In the genomic region with DNA sequence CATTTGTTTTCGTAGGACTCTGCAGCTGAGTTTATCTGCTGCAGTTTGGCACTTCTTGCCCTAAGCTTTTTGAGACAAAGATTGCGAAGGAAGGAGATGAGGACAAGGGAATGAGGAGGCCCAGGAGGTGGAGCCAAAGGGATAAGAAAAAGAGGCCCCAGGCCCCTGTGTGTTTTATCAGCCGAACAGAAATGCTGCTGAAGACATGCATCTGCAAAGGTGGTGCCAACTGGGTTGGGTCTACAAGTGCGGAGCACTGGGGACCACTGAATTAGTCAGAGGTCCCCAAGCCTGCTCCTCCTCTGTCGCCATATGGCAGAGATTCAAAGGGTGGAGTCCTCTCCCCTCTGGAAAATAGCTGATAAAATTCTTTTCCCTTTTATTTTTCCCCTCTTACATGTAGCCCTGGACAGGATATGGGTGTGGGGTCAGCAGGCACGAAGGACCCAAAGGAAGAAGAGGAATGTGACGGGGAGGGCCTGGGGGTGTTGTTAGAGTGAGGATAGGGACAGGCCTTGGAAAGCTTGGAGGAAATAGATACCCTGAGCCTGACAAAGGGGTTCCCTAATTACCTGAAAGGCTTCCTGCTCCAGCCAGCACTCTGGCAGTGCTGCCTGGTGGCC, we compare ENCODE assay signal across 1 cellular context.
TF ChIP-seq lines count a peak whose summit lies in the region.

No MANE protein-coding gene starts in this region.

TF ChIP-seq in GM23338, 12 proteins besides CTCF, POLR2A, EP300 and RAD21 (continued from another document):
- TF ChIP-seq, protein P1, sequence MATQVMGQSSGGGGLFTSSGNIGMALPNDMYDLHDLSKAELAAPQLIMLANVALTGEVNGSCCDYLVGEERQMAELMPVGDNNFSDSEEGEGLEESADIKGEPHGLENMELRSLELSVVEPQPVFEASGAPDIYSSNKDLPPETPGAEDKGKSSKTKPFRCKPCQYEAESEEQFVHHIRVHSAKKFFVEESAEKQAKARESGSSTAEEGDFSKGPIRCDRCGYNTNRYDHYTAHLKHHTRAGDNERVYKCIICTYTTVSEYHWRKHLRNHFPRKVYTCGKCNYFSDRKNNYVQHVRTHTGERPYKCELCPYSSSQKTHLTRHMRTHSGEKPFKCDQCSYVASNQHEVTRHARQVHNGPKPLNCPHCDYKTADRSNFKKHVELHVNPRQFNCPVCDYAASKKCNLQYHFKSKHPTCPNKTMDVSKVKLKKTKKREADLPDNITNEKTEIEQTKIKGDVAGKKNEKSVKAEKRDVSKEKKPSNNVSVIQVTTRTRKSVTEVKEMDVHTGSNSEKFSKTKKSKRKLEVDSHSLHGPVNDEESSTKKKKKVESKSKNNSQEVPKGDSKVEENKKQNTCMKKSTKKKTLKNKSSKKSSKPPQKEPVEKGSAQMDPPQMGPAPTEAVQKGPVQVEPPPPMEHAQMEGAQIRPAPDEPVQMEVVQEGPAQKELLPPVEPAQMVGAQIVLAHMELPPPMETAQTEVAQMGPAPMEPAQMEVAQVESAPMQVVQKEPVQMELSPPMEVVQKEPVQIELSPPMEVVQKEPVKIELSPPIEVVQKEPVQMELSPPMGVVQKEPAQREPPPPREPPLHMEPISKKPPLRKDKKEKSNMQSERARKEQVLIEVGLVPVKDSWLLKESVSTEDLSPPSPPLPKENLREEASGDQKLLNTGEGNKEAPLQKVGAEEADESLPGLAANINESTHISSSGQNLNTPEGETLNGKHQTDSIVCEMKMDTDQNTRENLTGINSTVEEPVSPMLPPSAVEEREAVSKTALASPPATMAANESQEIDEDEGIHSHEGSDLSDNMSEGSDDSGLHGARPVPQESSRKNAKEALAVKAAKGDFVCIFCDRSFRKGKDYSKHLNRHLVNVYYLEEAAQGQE (IDR thresholded peaks at IDR 0.05; ENCODE audit: unreplicated experiment), result no peak
- TF ChIP-seq, protein P2, sequence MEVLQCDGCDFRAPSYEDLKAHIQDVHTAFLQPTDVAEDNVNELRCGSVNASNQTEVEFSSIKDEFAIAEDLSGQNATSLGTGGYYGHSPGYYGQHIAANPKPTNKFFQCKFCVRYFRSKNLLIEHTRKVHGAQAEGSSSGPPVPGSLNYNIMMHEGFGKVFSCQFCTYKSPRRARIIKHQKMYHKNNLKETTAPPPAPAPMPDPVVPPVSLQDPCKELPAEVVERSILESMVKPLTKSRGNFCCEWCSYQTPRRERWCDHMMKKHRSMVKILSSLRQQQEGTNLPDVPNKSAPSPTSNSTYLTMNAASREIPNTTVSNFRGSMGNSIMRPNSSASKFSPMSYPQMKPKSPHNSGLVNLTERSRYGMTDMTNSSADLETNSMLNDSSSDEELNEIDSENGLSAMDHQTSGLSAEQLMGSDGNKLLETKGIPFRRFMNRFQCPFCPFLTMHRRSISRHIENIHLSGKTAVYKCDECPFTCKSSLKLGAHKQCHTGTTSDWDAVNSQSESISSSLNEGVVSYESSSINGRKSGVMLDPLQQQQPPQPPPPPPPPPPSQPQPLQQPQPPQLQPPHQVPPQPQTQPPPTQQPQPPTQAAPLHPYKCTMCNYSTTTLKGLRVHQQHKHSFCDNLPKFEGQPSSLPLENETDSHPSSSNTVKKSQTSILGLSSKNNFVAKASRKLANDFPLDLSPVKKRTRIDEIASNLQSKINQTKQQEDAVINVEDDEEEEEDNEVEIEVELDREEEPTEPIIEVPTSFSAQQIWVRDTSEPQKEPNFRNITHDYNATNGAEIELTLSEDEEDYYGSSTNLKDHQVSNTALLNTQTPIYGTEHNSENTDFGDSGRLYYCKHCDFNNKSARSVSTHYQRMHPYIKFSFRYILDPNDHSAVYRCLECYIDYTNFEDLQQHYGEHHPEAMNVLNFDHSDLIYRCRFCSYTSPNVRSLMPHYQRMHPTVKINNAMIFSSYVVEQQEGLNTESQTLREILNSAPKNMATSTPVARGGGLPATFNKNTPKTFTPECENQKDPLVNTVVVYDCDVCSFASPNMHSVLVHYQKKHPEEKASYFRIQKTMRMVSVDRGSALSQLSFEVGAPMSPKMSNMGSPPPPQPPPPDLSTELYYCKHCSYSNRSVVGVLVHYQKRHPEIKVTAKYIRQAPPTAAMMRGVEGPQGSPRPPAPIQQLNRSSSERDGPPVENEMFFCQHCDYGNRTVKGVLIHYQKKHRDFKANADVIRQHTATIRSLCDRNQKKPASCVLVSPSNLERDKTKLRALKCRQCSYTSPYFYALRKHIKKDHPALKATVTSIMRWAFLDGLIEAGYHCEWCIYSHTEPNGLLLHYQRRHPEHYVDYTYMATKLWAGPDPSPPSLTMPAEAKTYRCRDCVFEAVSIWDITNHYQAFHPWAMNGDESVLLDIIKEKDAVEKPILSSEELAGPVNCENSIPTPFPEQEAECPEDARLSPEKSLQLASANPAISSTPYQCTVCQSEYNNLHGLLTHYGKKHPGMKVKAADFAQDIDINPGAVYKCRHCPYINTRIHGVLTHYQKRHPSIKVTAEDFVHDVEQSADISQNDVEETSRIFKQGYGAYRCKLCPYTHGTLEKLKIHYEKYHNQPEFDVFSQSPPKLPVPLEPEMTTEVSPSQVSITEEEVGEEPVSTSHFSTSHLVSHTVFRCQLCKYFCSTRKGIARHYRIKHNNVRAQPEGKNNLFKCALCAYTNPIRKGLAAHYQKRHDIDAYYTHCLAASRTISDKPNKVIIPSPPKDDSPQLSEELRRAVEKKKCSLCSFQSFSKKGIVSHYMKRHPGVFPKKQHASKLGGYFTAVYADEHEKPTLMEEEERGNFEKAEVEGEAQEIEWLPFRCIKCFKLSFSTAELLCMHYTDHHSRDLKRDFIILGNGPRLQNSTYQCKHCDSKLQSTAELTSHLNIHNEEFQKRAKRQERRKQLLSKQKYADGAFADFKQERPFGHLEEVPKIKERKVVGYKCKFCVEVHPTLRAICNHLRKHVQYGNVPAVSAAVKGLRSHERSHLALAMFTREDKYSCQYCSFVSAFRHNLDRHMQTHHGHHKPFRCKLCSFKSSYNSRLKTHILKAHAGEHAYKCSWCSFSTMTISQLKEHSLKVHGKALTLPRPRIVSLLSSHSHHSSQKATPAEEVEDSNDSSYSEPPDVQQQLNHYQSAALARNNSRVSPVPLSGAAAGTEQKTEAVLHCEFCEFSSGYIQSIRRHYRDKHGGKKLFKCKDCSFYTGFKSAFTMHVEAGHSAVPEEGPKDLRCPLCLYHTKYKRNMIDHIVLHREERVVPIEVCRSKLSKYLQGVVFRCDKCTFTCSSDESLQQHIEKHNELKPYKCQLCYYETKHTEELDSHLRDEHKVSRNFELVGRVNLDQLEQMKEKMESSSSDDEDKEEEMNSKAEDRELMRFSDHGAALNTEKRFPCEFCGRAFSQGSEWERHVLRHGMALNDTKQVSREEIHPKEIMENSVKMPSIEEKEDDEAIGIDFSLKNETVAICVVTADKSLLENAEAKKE (CRISPR knock-in tag; IDR thresholded peaks at IDR 0.05), result no peak
- TF ChIP-seq ETS1 (IDR thresholded peaks at IDR 0.05) (no peak), ZNF114 (CRISPR knock-in tag; IDR thresholded peaks at IDR 0.05) (no peak)
TF ChIP-seq in GM23338: peak in this region for 0.
